In genomic region chr14:51464411-51464810, GRCh38 we compare ENCODE assay signal across 22 cellular contexts.
"Had no signal": no experiment of that assay in that cellular context is flagged by ENCODE, and none has a peak within 500 bp of the region (broad histone marks: within the 10 kb centered on the region; RNA-seq: fewer than 3 reads in every experiment).

No MANE protein-coding gene starts in this region.

- H3K9me3 ChIP-seq: colonic mucosa, esophagus squamous epithelium, gastrocnemius medialis, gastroesophageal sphincter, heart left ventricle, heart right ventricle had no signal

- H3K4me3 ChIP-seq: colonic mucosa, coronary artery, dorsolateral prefrontal cortex, esophagus squamous epithelium, gastrocnemius medialis, gastroesophageal sphincter, heart left ventricle, heart right ventricle had no signal

- H3K27me3 ChIP-seq: colonic mucosa, dorsolateral prefrontal cortex, esophagus squamous epithelium, foreskin keratinocyte, gastrocnemius medialis, gastroesophageal sphincter, heart left ventricle, heart right ventricle had no signal

- H3K27ac ChIP-seq: colonic mucosa, coronary artery, dorsolateral prefrontal cortex, epithelial cell of prostate, foreskin keratinocyte, gastrocnemius medialis, gastroesophageal sphincter, heart left ventricle, heart right ventricle had no signal

- H3K36me3 ChIP-seq: colonic mucosa, esophagus squamous epithelium, gastrocnemius medialis, gastroesophageal sphincter, heart left ventricle, heart right ventricle had no signal

- DNase-seq: colonic mucosa; cortex of kidney; dermis blood vessel endothelial cell; dorsolateral prefrontal cortex; effector CD4-positive, alpha-beta T cell; effector CD8-positive, alpha-beta T cell; effector memory CD4-positive, alpha-beta T cell; effector memory CD8-positive, alpha-beta T cell; endodermal cell; erythroblast; esophagus squamous epithelium; foreskin fibroblast; foreskin keratinocyte; foreskin melanocyte; gastrocnemius medialis; glutamatergic neuron; head of caudate nucleus; heart left ventricle; heart right ventricle had no signal

- H3K4me1 ChIP-seq: colonic mucosa, gastrocnemius medialis, gastroesophageal sphincter, heart left ventricle, heart right ventricle had no signal
